In genomic region chr1:28869952-28870351, GRCh38 we compare ENCODE assay signal across 40 cellular contexts. TPM values are rescaled to one million over a fixed set of nuclear protein-coding genes. Genes with fewer than 3 reads are reported as not detected.
"Had no signal": no experiment of that assay in that cellular context is flagged by ENCODE, and none has a peak within 500 bp of the region (broad histone marks: within the 10 kb centered on the region; RNA-seq: fewer than 3 reads in every experiment).

No MANE protein-coding gene starts in this region.

- H3K27ac Mint-ChIP-seq: activated naive CD4-positive, alpha-beta T cell treated with anti-CD3 and anti-CD28 coated beads for 36 hours; activated naive CD4-positive, alpha-beta T cell treated with anti-CD3 and anti-CD28 coated beads, Interleukin-2, amount 10 ng/mL, durations not matched to agents 7 days and 5 days; activated naive CD4-positive, alpha-beta T cell treated with anti-CD3 and anti-CD28 coated beads, Interleukin-2, amount 50 U/mL, for 24 hours; activated naive CD4-positive, alpha-beta T cell treated with anti-CD3 and anti-CD28 coated beads, Interleukin-2, amount 50 U/mL, for 72 hours; activated naive CD8-positive, alpha-beta T cell; activated naive CD8-positive, alpha-beta T cell treated with anti-CD3 and anti-CD28 coated beads for 36 hours; activated naive CD8-positive, alpha-beta T cell treated with anti-CD3 and anti-CD28 coated beads, Interleukin-2, amount 10 ng/mL, durations not matched to agents 7 days and 5 days; activated naive CD8-positive, alpha-beta T cell treated with anti-CD3 and anti-CD28 coated beads, Interleukin-2, amount 50 U/mL, for 24 hours; activated T-cell treated with anti-CD3 and anti-CD28 coated beads, Interleukin-2, amount 50 U/mL, for 24 hours; activated T-cell treated with anti-CD3 and anti-CD28 coated beads, Interleukin-2, amount 50 U/mL, for 72 hours; activated T-helper 1 cell treated with anti-CD3 and anti-CD28 coated beads, Interleukin-12 subunit alpha, Interleukin-12 subunit beta, Interleukin-2, Interleukin-4 antibody, amounts not matched to agents 30 ng/mL and 10 ng/mL and 1 ng/mL, durations not matched to agents 14 hours and 24 hours and 36 hours; activated T-helper 17 cell treated with anti-CD3 and anti-CD28 coated beads, Interleukin-2, amount 50 U/mL, for 72 hours; activated T-helper 2 cell treated with anti-CD3 and anti-CD28 coated beads, Interferon-gamma antibody, Interleukin-2, Interleukin-4, amounts not matched to agents 10 μg/mL and 5 μg/mL and 100 μg/mL, durations not matched to agents 14 hours and 24 hours and 36 hours had no signal

- H3K4me3 Mint-ChIP-seq: activated naive CD4-positive, alpha-beta T cell treated with anti-CD3 and anti-CD28 coated beads for 36 hours; activated naive CD4-positive, alpha-beta T cell treated with anti-CD3 and anti-CD28 coated beads, Interleukin-2, amount 10 ng/mL, durations not matched to agents 7 days and 5 days; activated naive CD4-positive, alpha-beta T cell treated with anti-CD3 and anti-CD28 coated beads, Interleukin-2, amount 50 U/mL, for 24 hours; activated naive CD8-positive, alpha-beta T cell; activated naive CD8-positive, alpha-beta T cell treated with anti-CD3 and anti-CD28 coated beads for 36 hours; activated naive CD8-positive, alpha-beta T cell treated with anti-CD3 and anti-CD28 coated beads, Interleukin-2, amount 10 ng/mL, durations not matched to agents 7 days and 5 days; activated naive CD8-positive, alpha-beta T cell treated with anti-CD3 and anti-CD28 coated beads, Interleukin-2, amount 50 U/mL, for 24 hours; activated T-cell treated with anti-CD3 and anti-CD28 coated beads, Interleukin-2, amount 50 U/mL, for 24 hours; activated T-cell treated with anti-CD3 and anti-CD28 coated beads, Interleukin-2, amount 50 U/mL, for 4 hours; activated T-cell treated with anti-CD3 and anti-CD28 coated beads, Interleukin-2, amount 50 U/mL, for 72 hours; activated T-helper 1 cell treated with anti-CD3 and anti-CD28 coated beads, Interleukin-12 subunit alpha, Interleukin-12 subunit beta, Interleukin-2, Interleukin-4 antibody, amounts not matched to agents 30 ng/mL and 10 ng/mL and 1 ng/mL, durations not matched to agents 14 hours and 24 hours and 36 hours; activated T-helper 17 cell treated with anti-CD3 and anti-CD28 coated beads, Interleukin-2, amount 50 U/mL, for 72 hours; brain; central memory CD8-positive, alpha-beta T cell had no signal

- H3K4me3 ChIP-seq: adrenal gland, ascending aorta, body of pancreas, breast epithelium, cardiac muscle cell had no signal

- H3K36me3 ChIP-seq: adrenal gland, ascending aorta, brain microvascular endothelial cell, breast epithelium, cardiac muscle cell had no signal

- H3K36me3 Mint-ChIP-seq: activated naive CD4-positive, alpha-beta T cell treated with anti-CD3 and anti-CD28 coated beads, Interleukin-2, amount 10 ng/mL, durations not matched to agents 7 days and 5 days; activated naive CD4-positive, alpha-beta T cell treated with anti-CD3 and anti-CD28 coated beads, Interleukin-2, amount 50 U/mL, for 24 hours; activated naive CD4-positive, alpha-beta T cell treated with anti-CD3 and anti-CD28 coated beads, Interleukin-2, amount 50 U/mL, for 72 hours; activated naive CD8-positive, alpha-beta T cell; activated naive CD8-positive, alpha-beta T cell treated with anti-CD3 and anti-CD28 coated beads for 36 hours; activated naive CD8-positive, alpha-beta T cell treated with anti-CD3 and anti-CD28 coated beads, Interleukin-2, amount 10 ng/mL, durations not matched to agents 7 days and 5 days; brain had no signal

- ATAC-seq: activated naive CD4-positive, alpha-beta T cell treated with anti-CD3 and anti-CD28 coated beads, Interleukin-2, amount 50 U/mL, for 72 hours; activated naive CD8-positive, alpha-beta T cell treated with anti-CD3 and anti-CD28 coated beads, Interleukin-2, amount 50 U/mL, for 24 hours; activated T-cell treated with anti-CD3 and anti-CD28 coated beads, Interleukin-2, amount 50 U/mL, for 4 hours; activated T-cell treated with anti-CD3 and anti-CD28 coated beads, Interleukin-2, amount 50 U/mL, for 72 hours; activated T-helper 17 cell treated with anti-CD3 and anti-CD28 coated beads, Interleukin-2, amount 50 U/mL, for 72 hours; body of pancreas had no signal

- H3K27me3 Mint-ChIP-seq: activated naive CD4-positive, alpha-beta T cell treated with anti-CD3 and anti-CD28 coated beads, Interleukin-2, amount 50 U/mL, for 24 hours; activated naive CD8-positive, alpha-beta T cell had no signal

- H3K27ac ChIP-seq: adrenal gland, ascending aorta, body of pancreas, brain microvascular endothelial cell, breast epithelium, cardiac muscle cell had no signal

- H3K4me1 ChIP-seq: adrenal gland, ascending aorta, body of pancreas, breast epithelium had no signal

- H3K9me3 Mint-ChIP-seq: activated naive CD4-positive, alpha-beta T cell treated with anti-CD3 and anti-CD28 coated beads for 36 hours; activated naive CD4-positive, alpha-beta T cell treated with anti-CD3 and anti-CD28 coated beads, Interleukin-2, amount 10 ng/mL, durations not matched to agents 7 days and 5 days; activated naive CD4-positive, alpha-beta T cell treated with anti-CD3 and anti-CD28 coated beads, Interleukin-2, amount 50 U/mL, for 24 hours; activated naive CD4-positive, alpha-beta T cell treated with anti-CD3 and anti-CD28 coated beads, Interleukin-2, amount 50 U/mL, for 72 hours; activated naive CD8-positive, alpha-beta T cell treated with anti-CD3 and anti-CD28 coated beads for 36 hours; activated naive CD8-positive, alpha-beta T cell treated with anti-CD3 and anti-CD28 coated beads, Interleukin-2, amount 10 ng/mL, durations not matched to agents 7 days and 5 days; activated naive CD8-positive, alpha-beta T cell treated with anti-CD3 and anti-CD28 coated beads, Interleukin-2, amount 50 U/mL, for 24 hours; activated T-cell treated with anti-CD3 and anti-CD28 coated beads, Interleukin-2, amount 50 U/mL, for 24 hours; activated T-cell treated with anti-CD3 and anti-CD28 coated beads, Interleukin-2, amount 50 U/mL, for 4 hours; activated T-cell treated with anti-CD3 and anti-CD28 coated beads, Interleukin-2, amount 50 U/mL, for 72 hours; activated T-helper 1 cell treated with anti-CD3 and anti-CD28 coated beads, Interleukin-12 subunit alpha, Interleukin-12 subunit beta, Interleukin-2, Interleukin-4 antibody, amounts not matched to agents 30 ng/mL and 10 ng/mL and 1 ng/mL, durations not matched to agents 14 hours and 24 hours and 36 hours; activated T-helper 17 cell treated with anti-CD3 and anti-CD28 coated beads, Interleukin-2, amount 50 U/mL, for 72 hours; activated T-helper 2 cell treated with anti-CD3 and anti-CD28 coated beads, Interferon-gamma antibody, Interleukin-2, Interleukin-4, amounts not matched to agents 10 μg/mL and 5 μg/mL and 100 μg/mL, durations not matched to agents 14 hours and 24 hours and 36 hours; central memory CD8-positive, alpha-beta T cell had no signal

- H3K4me1 Mint-ChIP-seq: activated naive CD4-positive, alpha-beta T cell treated with anti-CD3 and anti-CD28 coated beads, Interleukin-2, amount 10 ng/mL, durations not matched to agents 7 days and 5 days; activated naive CD4-positive, alpha-beta T cell treated with anti-CD3 and anti-CD28 coated beads, Interleukin-2, amount 50 U/mL, for 24 hours; activated naive CD8-positive, alpha-beta T cell treated with anti-CD3 and anti-CD28 coated beads for 36 hours; activated naive CD8-positive, alpha-beta T cell treated with anti-CD3 and anti-CD28 coated beads, Interleukin-2, amount 10 ng/mL, durations not matched to agents 7 days and 5 days; activated naive CD8-positive, alpha-beta T cell treated with anti-CD3 and anti-CD28 coated beads, Interleukin-2, amount 50 U/mL, for 24 hours; activated T-helper 17 cell treated with anti-CD3 and anti-CD28 coated beads, Interleukin-2, amount 50 U/mL, for 72 hours; central memory CD8-positive, alpha-beta T cell had no signal

- H3K27me3 ChIP-seq: ascending aorta, body of pancreas, brain microvascular endothelial cell, breast epithelium, cardiac muscle cell had no signal

- FAIRE-seq: astrocyte, bronchial epithelial cell had no signal

- H3K9me3 ChIP-seq: adrenal gland, ascending aorta, body of pancreas, breast epithelium had no signal

- DNase-seq: activated effector memory CD4-positive, alpha-beta T cell treated with anti-CD3 and anti-CD28 coated beads, Interleukin-2, amount 50 U/mL, for 16 hours; activated effector memory CD4-positive, alpha-beta T cell treated with Interleukin-2 at 50 U/mL for 16 hours; activated gamma-delta T cell; activated gamma-delta T cell treated with Interleukin-2 at 50 U/mL for 16 hours; activated naive CD4-positive, alpha-beta T cell; activated naive CD4-positive, alpha-beta T cell treated with anti-CD3 and anti-CD28 coated beads for 36 hours; activated naive CD4-positive, alpha-beta T cell treated with anti-CD3 and anti-CD28 coated beads, Interleukin-2, amount 10 ng/mL, durations not matched to agents 7 days and 5 days; activated naive CD4-positive, alpha-beta T cell treated with anti-CD3 and anti-CD28 coated beads, Interleukin-2, amount 50 U/mL, for 16 hours; activated naive CD4-positive, alpha-beta T cell treated with Interleukin-2 at 50 U/mL for 16 hours; activated naive CD8-positive, alpha-beta T cell treated with anti-CD3 and anti-CD28 coated beads for 36 hours; activated naive CD8-positive, alpha-beta T cell treated with anti-CD3 and anti-CD28 coated beads, Interleukin-2, amount 10 ng/mL, durations not matched to agents 7 days and 5 days; activated naive CD8-positive, alpha-beta T cell treated with anti-CD3 and anti-CD28 coated beads, Interleukin-2, amount 50 U/mL, for 24 hours; activated T-cell treated with anti-CD3 and anti-CD28 coated beads, Interleukin-2, amount 50 U/mL, for 24 hours; activated T-cell treated with anti-CD3 and anti-CD28 coated beads, Interleukin-2, amount 50 U/mL, for 4 hours; activated T-cell treated with anti-CD3 and anti-CD28 coated beads, Interleukin-2, amount 50 U/mL, for 48 hours; activated T-cell treated with anti-CD3 and anti-CD28 coated beads, Interleukin-2, amount 50 U/mL, for 72 hours; adrenal gland; amniotic stem cell; amygdala; anterior cingulate cortex; aorta; body of pancreas; brain microvascular endothelial cell; caudate nucleus; central memory CD4-positive, alpha-beta T cell; cerebellar nuclear complex had no signal

RNA-seq across cellular contexts. Expression of gene OPRD1, which starts 58.0 kb away (rescaled TPM):
- total RNA-seq: activated naive CD4-positive, alpha-beta T cell treated with anti-CD3 and anti-CD28 coated beads for 36 hours; activated naive CD8-positive, alpha-beta T cell treated with anti-CD3 and anti-CD28 coated beads, Interleukin-2, amount 10 ng/mL, durations not matched to agents 7 days and 5 days; activated T-cell treated with anti-CD3 and anti-CD28 coated beads, Interleukin-2, amount 50 U/mL, for 4 hours; activated T-cell treated with anti-CD3 and anti-CD28 coated beads, Interleukin-2, amount 50 U/mL, for 72 hours; activated T-helper 17 cell treated with anti-CD3 and anti-CD28 coated beads, Interleukin-2, amount 50 U/mL, for 72 hours; activated T-helper 2 cell treated with anti-CD3 and anti-CD28 coated beads, Interferon-gamma antibody, Interleukin-2, Interleukin-4, amounts not matched to agents 10 μg/mL and 5 μg/mL and 100 μg/mL, durations not matched to agents 14 hours and 24 hours and 36 hours; aorta; ascending aorta; breast epithelium; cardiac septum had no signal
- polyA plus RNA-seq: aorta had no signal
